Comparison of ENCODE assay signal across 17 cellular contexts in the genomic region with DNA sequence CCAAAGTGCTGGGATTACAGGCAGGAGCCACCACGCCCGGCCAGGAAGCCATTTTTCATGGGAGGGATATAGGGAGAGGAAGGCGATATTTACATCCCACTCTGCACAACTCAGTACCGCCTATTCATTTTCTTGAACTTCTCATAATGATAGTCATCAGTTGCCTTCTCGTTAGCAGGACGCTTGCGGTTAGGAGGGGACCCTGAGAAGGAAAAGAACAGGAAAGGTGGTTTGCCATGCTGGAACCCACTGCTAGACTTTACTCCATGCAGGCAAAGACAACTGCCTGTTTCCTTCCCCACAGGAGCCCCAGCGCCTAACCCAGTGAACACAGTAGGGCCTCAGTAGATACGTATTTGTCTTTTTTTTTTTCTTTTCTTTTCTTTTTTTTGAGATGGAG.
"Had no signal": no experiment of that assay in that cellular context is flagged by ENCODE, and none has a peak within 500 bp of the region (broad histone marks: within the 10 kb centered on the region; RNA-seq: fewer than 3 reads in every experiment).

No MANE protein-coding gene starts in this region.

- DNase-seq: activated CD4-positive, alpha-beta T cell treated with anti-CD3 and anti-CD28 coated beads for 1 hour; activated CD4-positive, alpha-beta T cell treated with anti-CD3 and anti-CD28 coated beads, Interleukin-2, amount 50 U/mL, for 4 hours; activated naive CD4-positive, alpha-beta T cell; activated T-cell treated with anti-CD3 and anti-CD28 coated beads, Interleukin-2, amount 50 U/mL, for 1 hour; head of caudate nucleus; hypothalamus; left ventricle myocardium inferior; naive thymus-derived CD4-positive, alpha-beta T cell; stimulated activated CD4-positive, alpha-beta T cell treated with anti-CD3 and anti-CD28 coated beads, Interleukin-4, amount 100 ng/mL, for 1 hour; stimulated activated naive CD4-positive, alpha-beta T cell treated with Interleukin-2 at 50 U/mL for 16 hours had no signal

- H3K36me3 ChIP-seq: neural progenitor cell had no signal

- H3K9me3 ChIP-seq: gastroesophageal sphincter, left ventricle myocardium inferior, suprapubic skin, tibial nerve had no signal

- H3K27ac Mint-ChIP-seq: activated T-helper 2 cell treated with anti-CD3 and anti-CD28 coated beads, Interferon-gamma antibody, Interleukin-2, Interleukin-4, amounts not matched to agents 10 μg/mL and 5 μg/mL and 100 μg/mL, durations not matched to agents 14 hours and 24 hours and 36 hours; neural progenitor cell had no signal

- ATAC-seq: gastroesophageal sphincter; naive thymus-derived CD4-positive, alpha-beta T cell had no signal

- H3K27me3 Mint-ChIP-seq: naive thymus-derived CD4-positive, alpha-beta T cell had no signal

- H3K27me3 ChIP-seq: cardiac muscle cell, gastroesophageal sphincter, neural progenitor cell, suprapubic skin, tibial nerve had no signal

- H3K9me3 Mint-ChIP-seq: activated T-helper 2 cell treated with anti-CD3 and anti-CD28 coated beads, Interferon-gamma antibody, Interleukin-2, Interleukin-4, amounts not matched to agents 10 μg/mL and 5 μg/mL and 100 μg/mL, durations not matched to agents 14 hours and 24 hours and 36 hours; neural progenitor cell had no signal

- H3K4me3 Mint-ChIP-seq: naive thymus-derived CD4-positive, alpha-beta T cell; neural progenitor cell had no signal

- H3K27ac ChIP-seq: cardiac muscle cell, epithelial cell of prostate, gastroesophageal sphincter, left ventricle myocardium inferior, neural progenitor cell, suprapubic skin, tibial nerve had no signal

- H3K4me3 ChIP-seq: cardiac muscle cell, gastroesophageal sphincter, left ventricle myocardium inferior, neural progenitor cell, suprapubic skin, tibial nerve had no signal

- H3K4me1 ChIP-seq: neural progenitor cell had no signal
